Comparison of ENCODE assay signal across 12 cellular contexts in genomic region chr5:94691947-94692346, GRCh38.
A peak's percentile ranks its signal among the peaks of the same experiment; 100 is the strongest.
DNase-seq lines count a peak whose midpoint lies in the region; ATAC-seq and TF ChIP-seq lines count a peak whose summit lies in the region.
"Had no signal": no experiment of that assay in that cellular context is flagged by ENCODE, and none has a peak within 500 bp of the region (broad histone marks: within the 10 kb centered on the region; RNA-seq: fewer than 3 reads in every experiment).

No MANE protein-coding gene starts in this region.

- intact Hi-C loops in left colon (cut with DNase I, micrococcal nuclease), result no loop called here

- no peak overlapping the region for H2BK120ac ChIP-seq in trophoblast cell (ENCODE audit: insufficient read depth, low read length, poor library complexity)

- H3K23ac ChIP-seq in trophoblast cell (ENCODE audit: low read length), result no peak overlapping the region

- ATAC-seq in left colon, result no peak

- H2AK5ac ChIP-seq in trophoblast cell (ENCODE audit: low read length), result no peak overlapping the region

- H3K36me3 Mint-ChIP-seq in HFFc6 (ENCODE audit: low read depth) (no peaks in the 10 kb centered on the region; the same call in 1 of the 2 replicates), chondrocyte (ENCODE audit: low read depth) (no peaks in the 10 kb centered on the region)

- H3K27me3 Mint-ChIP-seq in HFFc6 (ENCODE audit: insufficient read depth) (no peaks in the 10 kb centered on the region), chondrocyte (ENCODE audit: low read depth) (no peaks in the 10 kb centered on the region)

- no peak overlapping the region for H3K9ac ChIP-seq in trophoblast cell (ENCODE audit: low read length)

- H3K36me3 ChIP-seq in trophoblast cell (ENCODE audit: control insufficient read depth in 1 of 2, insufficient read depth in 2 of 2, low read length in 2 of 2), result peaks cover 2 to 3% of the 10 kb centered on the region in 2 experiments

- no peaks in the 10 kb centered on the region for H3K79me1 ChIP-seq in trophoblast cell (ENCODE audit: low read length)

- no peak overlapping the region for H3K27ac ChIP-seq in trophoblast cell (ENCODE audit: low read depth, low read length)
- H3K27ac ChIP-seq: cardiac muscle cell had no signal

- no peak overlapping the region for H3K4me3 ChIP-seq in trophoblast cell (ENCODE audit: low read depth, low read length)
- H3K4me3 ChIP-seq: cardiac muscle cell, skin epidermis had no signal

- H3K14ac ChIP-seq in trophoblast cell (ENCODE audit: low read length), result no peak overlapping the region

- H3K9me3 Mint-ChIP-seq in HFFc6 (no peaks in the 10 kb centered on the region), chondrocyte (ENCODE audit: low read depth) (no peaks in the 10 kb centered on the region)

- peaks cover 46% of the 10 kb centered on the region for H3K4me1 Mint-ChIP-seq in HFFc6 (ENCODE audit: low read depth)
- peaks cover 14% of the 10 kb centered on the region for H3K4me1 Mint-ChIP-seq in chondrocyte (ENCODE audit: low read depth)

- no peak overlapping the region for H2AFZ ChIP-seq in trophoblast cell (ENCODE audit: insufficient read depth, low read length, poor library complexity)

- DNase-seq in HFFc6 (no peak), NCI-H748 treated with DMSO at 0.1 percent for 48 hours (lab: John Stamatoyannopoulos, UW) (peak; percentile 91), dermis microvascular lymphatic vessel endothelial cell (ENCODE audit: low read depth in 2 of 2) (peak; percentile 79 to 94), trophoblast cell (peak; percentile 1 to 40), NK-92 (lab: John Stamatoyannopoulos, UW; ENCODE audit: unreplicated experiment) (no peak), chondrocyte (ENCODE audit: low spot score) (no peak), SW480 (ENCODE audit: low spot score) (no peak), left colon (no peak)
- DNase-seq: activated CD4-positive, alpha-beta T cell treated with anti-CD3 and anti-CD28 coated beads for 1 hour; stimulated activated naive CD4-positive, alpha-beta T cell treated with Interleukin-2 at 50 U/mL for 16 hours had no signal

- no peak overlapping the region for H2BK5ac ChIP-seq in trophoblast cell (ENCODE audit: low read depth, low read length, poor library complexity)

- no peak overlapping the region for H3K18ac ChIP-seq in trophoblast cell (ENCODE audit: low read length)

- H4K12ac ChIP-seq in trophoblast cell (ENCODE audit: low read depth, low read length), result no peak overlapping the region

- no peak overlapping the region for H4K8ac ChIP-seq in trophoblast cell (ENCODE audit: low read depth, low read length)

- H3K27me3 ChIP-seq in trophoblast cell (ENCODE audit: insufficient read depth, low read length), result no peaks in the 10 kb centered on the region
- H3K27me3 ChIP-seq: cardiac muscle cell had no signal

- TF ChIP-seq CTCF in HFFc6 (IDR thresholded peaks at IDR 0.05), result no peak
- no peak for TF ChIP-seq CTCF in chondrocyte (IDR thresholded peaks at IDR 0.05)

- no peaks in the 10 kb centered on the region for H3K79me2 ChIP-seq in trophoblast cell (ENCODE audit: control insufficient read depth, insufficient read depth, low read length, poor library complexity)

- H3K4me1 ChIP-seq in trophoblast cell (ENCODE audit: control insufficient read depth in 1 of 2, insufficient read depth in 2 of 2, low read length in 2 of 2), result no peaks in the 10 kb centered on the region

- no peak overlapping the region for H4K91ac ChIP-seq in trophoblast cell (ENCODE audit: low read depth, low read length)

- H3K27ac Mint-ChIP-seq in HFFc6 (peak overlapping the region; percentile 15; the same call in 1 of the 2 replicates), chondrocyte (ENCODE audit: unreplicated experiment) (no peak overlapping the region)

- no peak overlapping the region for H3K4me2 ChIP-seq in trophoblast cell (ENCODE audit: low read length)

- no peak overlapping the region for H3K4me3 Mint-ChIP-seq in HFFc6
- no peak overlapping the region for H3K4me3 Mint-ChIP-seq in chondrocyte (ENCODE audit: unreplicated experiment)

- no peak overlapping the region for H2BK12ac ChIP-seq in trophoblast cell (ENCODE audit: low read length)

- no peak overlapping the region for H3K4ac ChIP-seq in trophoblast cell (ENCODE audit: low read depth, low read length)

- WGBS in trophoblast cell (ENCODE audit: extremely low coverage, insufficient coverage, insufficient read length), result no CpG with 5 or more reads among the region's 4 CpGs

- no peaks in the 10 kb centered on the region for H3K9me3 ChIP-seq in trophoblast cell (ENCODE audit: insufficient read depth, low read depth, low read length)

Comparison
In these comparisons a context has a peak if more than half of its experiments do, and no peak if none do; other contexts are left out.
1. DNase-seq: peak in NCI-H748 treated with DMSO at 0.1 percent for 48 hours (single experiment), dermis microvascular lymphatic vessel endothelial cell (2 of 2) and trophoblast cell (2 of 2); none in HFFc6 (single experiment), NK-92 (single experiment), chondrocyte (single experiment), SW480 (single experiment) and left colon (0 of 2).